Comparison of ENCODE assay signal across 17 cellular contexts in the genomic region with DNA sequence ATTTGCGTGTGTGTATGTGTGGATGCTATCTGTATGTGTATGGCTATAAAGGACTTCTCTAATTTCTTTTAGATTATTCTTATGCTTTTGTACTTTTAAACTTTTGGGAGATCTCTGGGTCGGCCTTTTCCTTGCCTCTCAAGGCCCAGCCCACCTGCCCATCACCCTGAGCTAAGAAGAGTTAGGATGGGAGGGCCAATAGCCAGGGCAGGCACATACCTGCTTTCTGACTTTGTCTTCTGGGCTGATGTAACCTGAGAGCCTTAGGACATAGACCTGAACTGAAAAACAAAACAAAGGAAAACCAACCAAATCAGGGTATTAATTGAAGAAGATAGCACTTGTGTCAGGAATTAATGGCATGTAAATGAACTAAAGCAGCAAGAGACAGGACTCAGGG.
DNase-seq lines count a peak whose midpoint lies in the region; ATAC-seq and TF ChIP-seq lines count a peak whose summit lies in the region.
"Had no signal": no experiment of that assay in that cellular context is flagged by ENCODE, and none has a peak within 500 bp of the region (broad histone marks: within the 10 kb centered on the region; RNA-seq: fewer than 3 reads in every experiment).

No MANE protein-coding gene starts in this region.

- H3K4me1 Mint-ChIP-seq in GM23338 (peaks cover 10% of the 10 kb centered on the region; the same call in 2 of the 3 replicates), WTC11 (peaks cover 28% of the 10 kb centered on the region)
- H3K4me1 Mint-ChIP-seq: B cell; CD4-positive, CD25-positive, alpha-beta regulatory T cell had no signal

- DNase-seq in GM23338 (ENCODE audit: low spot score) = peak; percentile 38
- no peak for DNase-seq in WTC11 (ENCODE audit: low spot score)
- DNase-seq in epithelial cell of esophagus (ENCODE audit: low read depth) = peak; percentile 15
- DNase-seq in cerebellum (ENCODE audit: low spot score) = no peak
- no peak for DNase-seq in GM20000 (ENCODE audit: low spot score)
- DNase-seq: Caco-2; CD4-positive, CD25-positive, alpha-beta regulatory T cell; CD8-positive, alpha-beta T cell; DMS153; DND-41; HFFc6 had no signal

- ATAC-seq in GM23338 = peak; percentile 57; the same call in 2 of the 3 replicates
- ATAC-seq in WTC11 = peak; percentile 66; the same call in 1 of the 2 replicates
- no peak for ATAC-seq in GM21576 (IDR thresholded peaks at IDR 0.05; ENCODE audit: unreplicated experiment)
- ATAC-seq: CD8-positive, alpha-beta T cell had no signal

- no peaks in the 10 kb centered on the region for H3F3A ChIP-seq in GM23338 (replicated peaks; ENCODE audit: low read depth)

- no peaks in the 10 kb centered on the region for H4K20me1 ChIP-seq in GM23338 (replicated peaks; ENCODE audit: insufficient read depth)
- H4K20me1 ChIP-seq: BLaER1 had no signal

- no peaks in the 10 kb centered on the region for H3K9me3 Mint-ChIP-seq in GM23338
- peaks cover 10% of the 10 kb centered on the region for H3K9me3 Mint-ChIP-seq in WTC11

- H3K27me3 Mint-ChIP-seq in GM23338 (ENCODE audit: insufficient read depth, low read depth, poor library complexity) (no peaks in the 10 kb centered on the region), WTC11 (ENCODE audit: low read depth) (no peaks in the 10 kb centered on the region)
- H3K27me3 Mint-ChIP-seq: B cell; CD4-positive, CD25-positive, alpha-beta regulatory T cell had no signal

- no peak overlapping the region for H3K4me2 ChIP-seq in GM23338
- H3K4me2 ChIP-seq: BLaER1 had no signal

- H3K4me3 ChIP-seq in GM23338 (no peak overlapping the region), epithelial cell of esophagus (ENCODE audit: low read length) (no peak overlapping the region)
- H3K4me3 ChIP-seq: BLaER1, HAP-1 had no signal

- H3K27me3 ChIP-seq in GM23338 (ENCODE audit: insufficient read depth) = no peaks in the 10 kb centered on the region
- H3K27me3 ChIP-seq: BLaER1 had no signal

- POLR2A ChIA-PET in WTC11 (lab: Charles Lee) = interaction anchor here (1.2 kb wide), 1 partner anchor 12 kb away, joined by 3 read pairs; no protein-coding TSS in a partner anchor

- H2AFZ ChIP-seq in GM23338 = no peak overlapping the region; the same call in 1 of the 2 replicates

- TF ChIP-seq CTCF in GM23338 (conservative IDR thresholded peaks at IDR 0.05; ENCODE audit: low read depth in 2 of 2) (no peak), WTC11 (IDR thresholded peaks at IDR 0.05) (no peak), epithelial cell of esophagus (IDR thresholded peaks at IDR 0.05; ENCODE audit: insufficient read depth, low read depth, low read length, missing control alignments) (no peak), GM20000 (IDR thresholded peaks at IDR 0.05; ENCODE audit: extremely low read depth, missing control alignments) (no peak)

- no peaks in the 10 kb centered on the region for H3K36me3 ChIP-seq in GM23338 (ENCODE audit: insufficient read depth)
- H3K36me3 ChIP-seq: BLaER1, HAP-1 had no signal

- no peaks in the 10 kb centered on the region for H3K79me2 ChIP-seq in GM23338 (replicated peaks; ENCODE audit: insufficient read depth)

- CTCF ChIA-PET in WTC11 (lab: Charles Lee) = no interaction called here

- H3K4me3 Mint-ChIP-seq in GM23338 (no peak overlapping the region), WTC11 (no peak overlapping the region)
- H3K4me3 Mint-ChIP-seq: B cell; CD4-positive, CD25-positive, alpha-beta regulatory T cell; CD8-positive, alpha-beta T cell; HFFc6 had no signal

- peak overlapping the region; percentile 15; the same call in 1 of the 2 replicates for H3K27ac Mint-ChIP-seq in GM23338
- no peak overlapping the region for H3K27ac Mint-ChIP-seq in WTC11
- H3K27ac Mint-ChIP-seq: B cell; CD4-positive, CD25-positive, alpha-beta regulatory T cell; CD8-positive, alpha-beta T cell; HFFc6 had no signal

- no peaks in the 10 kb centered on the region; the same call in 1 of the 2 replicates for H3K9me2 ChIP-seq in GM23338 (ENCODE audit: insufficient read depth)

- H3K4me1 ChIP-seq in GM23338 (ENCODE audit: insufficient read depth) = peaks cover 7% of the 10 kb centered on the region; the same call in 1 of the 2 replicates
- H3K4me1 ChIP-seq: Caco-2, HAP-1 had no signal

- no peak overlapping the region for H3K27ac ChIP-seq in GM23338 (ENCODE audit: low read depth)
- H3K27ac ChIP-seq: 22Rv1, BLaER1, C4-2B had no signal

- H3K36me3 Mint-ChIP-seq in GM23338 (ENCODE audit: low read depth) (no peaks in the 10 kb centered on the region), WTC11 (no peaks in the 10 kb centered on the region)
- H3K36me3 Mint-ChIP-seq: CD4-positive, CD25-positive, alpha-beta regulatory T cell; CD8-positive, alpha-beta T cell had no signal

TF ChIP-seq in WTC11, 78 proteins besides CTCF, POLR2A, EP300 and RAD21:
- TF ChIP-seq ZNF232 (CRISPR knock-in tag; IDR thresholded peaks at IDR 0.05) = no peak
- no peak for TF ChIP-seq OVOL2 (CRISPR knock-in tag; IDR thresholded peaks at IDR 0.05; ENCODE audit: borderline replicate concordance)

Comparison
In these comparisons a context has a peak if more than half of its experiments do, and no peak if none do; other contexts are left out.
1. DNase-seq: peak in GM23338 (single experiment) and epithelial cell of esophagus (single experiment); none in WTC11 (single experiment), cerebellum (single experiment) and GM20000 (single experiment).